Comparison of ENCODE assay signal across 25 cellular contexts in the genomic region with DNA sequence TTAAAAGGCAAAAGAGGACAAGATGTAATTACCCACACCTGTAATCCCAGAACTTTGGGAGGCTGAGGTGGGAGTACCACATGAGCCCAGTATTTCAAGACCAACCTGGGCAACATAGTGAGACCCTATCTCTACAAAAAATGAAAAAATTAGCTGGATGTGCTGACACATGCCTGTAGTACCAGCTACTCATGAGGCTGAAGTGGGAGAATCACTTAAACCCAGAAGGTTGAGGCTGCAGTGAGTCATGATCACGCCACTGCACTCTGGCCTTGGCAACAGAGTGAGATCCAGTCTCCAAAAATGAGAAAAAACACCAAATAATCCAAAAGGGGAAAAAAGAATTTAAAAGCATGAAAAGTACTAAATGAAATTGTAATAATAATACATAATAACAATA. TPM values are rescaled to one million over a fixed set of nuclear protein-coding genes. Genes with fewer than 3 reads are reported as not detected.
DNase-seq lines count a peak whose midpoint lies in the region; ATAC-seq and TF ChIP-seq lines count a peak whose summit lies in the region.
"Had no signal": no experiment of that assay in that cellular context is flagged by ENCODE, and none has a peak within 500 bp of the region (broad histone marks: within the 10 kb centered on the region; RNA-seq: fewer than 3 reads in every experiment).

No MANE protein-coding gene starts in this region.

- DNase-seq in Daoy (ENCODE audit: low read depth) (peak; percentile 9), MG63 (peak; percentile 33), cardiac fibroblast (ENCODE audit: low read depth in 2 of 2) (peak; percentile 45 to 72), glomerular visceral epithelial cell (ENCODE audit: extremely low spot score) (peak; percentile 19), transverse colon (no peak), uterus (no peak), NOMO-1 (lab: John Stamatoyannopoulos, UW; ENCODE audit: unreplicated experiment in 2 of 2) (no peak)
- DNase-seq: activated CD4-positive, CD25-positive, alpha-beta regulatory T cell treated with anti-CD3 and anti-CD28 coated beads, Interleukin-2, amount 50 U/mL, for 72 hours; activated CD8-positive, alpha-beta memory T cell treated with anti-CD3 and anti-CD28 coated beads for 24 hours; activated naive CD8-positive, alpha-beta T cell treated with anti-CD3 and anti-CD28 coated beads, Interleukin-2, amount 10 ng/mL, durations not matched to agents 7 days and 5 days; CD4-positive, CD25-positive, alpha-beta regulatory T cell; dorsolateral prefrontal cortex; left colon; natural killer cell; NCI-H1092 treated with DMSO at 0.1 percent for 48 hours; NCI-H510A treated with DMSO at 0.1 percent for 48 hours; right lobe of liver; T1000 had no signal

- no peaks in the 10 kb centered on the region for H3K9me3 ChIP-seq in MG63
- H3K9me3 ChIP-seq in transverse colon: no peaks in the 10 kb centered on the region
- H3K9me3 ChIP-seq in uterus: no peaks in the 10 kb centered on the region
- H3K9me3 ChIP-seq: ovary, right lobe of liver, suprapubic skin, vagina had no signal

- 51% methylated on average over 1 of the region's 1 CpG; no CpG with 5 or more reads in 1 of the 2 donors for WGBS in transverse colon (ENCODE audit: low coverage in 1 of 2), 2 donors

- H3K4me3 ChIP-seq in MG63: no peak overlapping the region
- no peak overlapping the region for H3K4me3 ChIP-seq in cardiac fibroblast (replicated peaks in 1 of 2; ENCODE audit: low read depth in 2 of 2, low read length in 2 of 2)
- H3K4me3 ChIP-seq in transverse colon: no peak overlapping the region
- H3K4me3 ChIP-seq in uterus: no peak overlapping the region
- H3K4me3 ChIP-seq: dorsolateral prefrontal cortex, ovary, right lobe of liver, suprapubic skin, vagina had no signal

- in situ Hi-C loops in transverse colon (cut with MboI; ENCODE audit: low pct_ligation_motif_present in 1 of 4, low pct_unique_long_range_greater_than_20kb in 1 of 4, low sequenced_read_pairs in 3 of 4): no loop called here

- H3K27ac ChIP-seq in transverse colon (no peak overlapping the region), uterus (no peak overlapping the region)
- H3K27ac ChIP-seq: dorsolateral prefrontal cortex, KMS-11, ovary, right lobe of liver, suprapubic skin, vagina had no signal

- H3K27me3 ChIP-seq in MG63 (no peaks in the 10 kb centered on the region), transverse colon (no peaks in the 10 kb centered on the region), uterus (peaks cover 0 to 4% of the 10 kb centered on the region in 2 donors)
- H3K27me3 ChIP-seq: ovary, right lobe of liver, suprapubic skin, vagina had no signal

- no peak for TF ChIP-seq EP300 in transverse colon (IDR thresholded peaks at IDR 0.05; ENCODE audit: low read depth)

- H3K4me1 ChIP-seq in transverse colon: no peaks in the 10 kb centered on the region
- no peaks in the 10 kb centered on the region for H3K4me1 ChIP-seq in uterus
- H3K4me1 ChIP-seq: right lobe of liver, suprapubic skin, vagina had no signal

- H3K36me3 ChIP-seq in MG63 (no peaks in the 10 kb centered on the region), transverse colon (no peaks in the 10 kb centered on the region), uterus (no peaks in the 10 kb centered on the region)
- H3K36me3 ChIP-seq: ovary, right lobe of liver, suprapubic skin, vagina had no signal

- no peak for ATAC-seq in GM18519 (IDR thresholded peaks at IDR 0.05; ENCODE audit: low FRiP score, unreplicated experiment)
- ATAC-seq: left colon, natural killer cell, right lobe of liver had no signal

- intact Hi-C loops in transverse colon (cut with DNase I; ENCODE audit: low total_unique reads): no loop called here
- intact Hi-C loops in uterus (cut with DNase I; ENCODE audit: low total_unique reads): no loop called here

- no peak for TF ChIP-seq POLR2A in transverse colon (IDR thresholded peaks at IDR 0.05)
- TF ChIP-seq POLR2A in uterus (IDR thresholded peaks at IDR 0.05): no peak

- no peak for TF ChIP-seq CTCF in cardiac fibroblast (IDR thresholded peaks at IDR 0.05; ENCODE audit: low read depth, low read length)
- no peak for TF ChIP-seq CTCF in transverse colon (IDR thresholded peaks at IDR 0.05)
- TF ChIP-seq CTCF in uterus (IDR thresholded peaks at IDR 0.05): no peak

RNA-seq across cellular contexts. Expression of gene NR0B1, which starts 30.8 kb away (rescaled TPM):
- total RNA-seq in Daoy (2014; rRNA removed; shearing (Covaris generic)): not detected in 2 replicates
- total RNA-seq in MG63 (2014; rRNA removed; shearing (Covaris generic); ENCODE audit: low replicate concordance): not detected in 2 replicates
- total RNA-seq in transverse colon (not detected), uterus (under 1 TPM in 1 of 4 donors, not detected in 3; 0.28 TPM)
- total RNA-seq: activated naive CD8-positive, alpha-beta T cell treated with anti-CD3 and anti-CD28 coated beads, Interleukin-2, amount 10 ng/mL, durations not matched to agents 7 days and 5 days; cardiac septum; CD4-positive, CD25-positive, alpha-beta regulatory T cell; left colon; natural killer cell; right lobe of liver; suprapubic skin had no signal

RNA-seq across cellular contexts. Expression of gene MAGEB1, which starts 31.4 kb away (rescaled TPM):
- total RNA-seq in Daoy (2014; rRNA removed; shearing (Covaris generic)): 30.3 and 39.3 TPM in 2 replicates
- not detected in 2 replicates for total RNA-seq in MG63 (2014; rRNA removed; shearing (Covaris generic); ENCODE audit: low replicate concordance)
- not detected for total RNA-seq in transverse colon
- total RNA-seq in uterus: not detected
- total RNA-seq: activated naive CD8-positive, alpha-beta T cell treated with anti-CD3 and anti-CD28 coated beads, Interleukin-2, amount 10 ng/mL, durations not matched to agents 7 days and 5 days; cardiac septum; CD4-positive, CD25-positive, alpha-beta regulatory T cell; dorsolateral prefrontal cortex; H1; left colon; natural killer cell; ovary; right lobe of liver; suprapubic skin; vagina had no signal

RNA-seq across cellular contexts. Expression of gene MAGEB4, which starts 36.6 kb away (rescaled TPM):
- total RNA-seq in Daoy (2014; rRNA removed; shearing (Covaris generic)): not detected in 2 replicates
- total RNA-seq in MG63 (2014; rRNA removed; shearing (Covaris generic); ENCODE audit: low replicate concordance): not detected in 2 replicates
- total RNA-seq in transverse colon: not detected
- not detected for total RNA-seq in uterus
- total RNA-seq: activated naive CD8-positive, alpha-beta T cell treated with anti-CD3 and anti-CD28 coated beads, Interleukin-2, amount 10 ng/mL, durations not matched to agents 7 days and 5 days; cardiac septum; CD4-positive, CD25-positive, alpha-beta regulatory T cell; H1; left colon; natural killer cell; right lobe of liver; suprapubic skin; vagina had no signal

RNA-seq across cellular contexts. Expression of gene MAGEB3, which starts 47.9 kb away (rescaled TPM):
- total RNA-seq in Daoy (2014; rRNA removed; shearing (Covaris generic)): 2.0 and 3.7 TPM in 2 replicates
- not detected in 2 replicates for total RNA-seq in MG63 (2014; rRNA removed; shearing (Covaris generic); ENCODE audit: low replicate concordance)
- not detected for total RNA-seq in transverse colon
- not detected for total RNA-seq in uterus
- total RNA-seq: activated naive CD8-positive, alpha-beta T cell treated with anti-CD3 and anti-CD28 coated beads, Interleukin-2, amount 10 ng/mL, durations not matched to agents 7 days and 5 days; cardiac septum; CD4-positive, CD25-positive, alpha-beta regulatory T cell; dorsolateral prefrontal cortex; H1; left colon; natural killer cell; ovary; right lobe of liver; suprapubic skin; vagina had no signal

Comparison
In these comparisons a context has a peak if more than half of its experiments do, and no peak if none do; other contexts are left out.
1. DNase-seq: peak in Daoy (single experiment), MG63 (single experiment), cardiac fibroblast (2 of 2) and glomerular visceral epithelial cell (single experiment); none in transverse colon (single experiment), uterus (0 of 2) and NOMO-1 (0 of 2).
2. RNA of gene MAGEB1, which starts 31.4 kb away (total RNA-seq): 30.3 to 39.3 TPM in Daoy; not detected in MG63, not detected in transverse colon and not detected in uterus; every median in the first group is over 10 times any median in the second.